ENCODE assay signal across 17 cellular contexts in the genomic region with DNA sequence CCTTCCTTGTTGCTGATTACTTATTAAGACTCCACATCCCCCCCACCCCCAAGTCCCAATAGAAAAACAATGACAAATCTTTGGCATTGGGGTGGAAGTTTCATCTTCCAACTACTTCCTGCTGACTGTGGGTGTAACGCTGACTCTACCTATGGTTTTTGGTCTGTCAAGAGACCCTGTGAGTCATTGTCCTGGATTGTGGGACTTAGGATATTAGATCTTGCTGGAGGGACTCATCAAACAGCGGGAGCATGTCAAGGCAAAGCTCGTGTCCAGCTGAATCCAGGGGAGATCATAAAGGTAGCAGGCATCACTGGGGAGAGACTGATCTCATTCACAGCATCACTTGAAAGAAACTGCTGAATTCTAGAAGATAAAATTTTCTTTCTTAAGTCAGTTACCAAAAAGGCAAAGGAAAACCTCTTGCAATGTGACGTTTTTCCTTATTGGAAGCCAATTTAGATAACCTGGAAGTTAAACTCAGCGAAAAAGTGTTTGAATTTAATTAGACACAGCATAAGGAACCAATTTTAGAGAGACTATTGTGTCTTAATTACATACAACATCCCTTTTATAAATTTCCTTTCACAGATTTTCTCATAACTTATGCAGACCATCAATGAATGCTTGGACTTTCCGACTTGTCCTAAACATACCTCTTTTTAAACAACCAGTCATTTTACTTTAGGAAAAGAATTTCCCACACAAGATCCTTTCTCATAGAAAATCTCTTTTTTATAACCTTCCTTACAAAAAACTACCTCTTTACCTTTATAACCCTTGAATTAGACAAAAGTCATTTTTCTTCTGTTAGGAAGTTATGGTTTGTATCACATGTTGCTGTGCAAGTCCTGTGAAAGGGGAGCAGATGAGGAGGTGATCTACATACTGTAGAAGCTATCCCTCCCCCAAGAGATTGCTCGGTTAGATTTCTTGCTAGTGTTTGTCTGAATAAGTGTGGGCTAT.
DNase-seq lines count a peak whose midpoint lies in the region; ATAC-seq, FAIRE-seq and TF ChIP-seq lines count a peak whose summit lies in the region.
"Had no signal": no experiment of that assay in that cellular context is flagged by ENCODE, and none has a peak within 500 bp of the region (broad histone marks: within the 10 kb centered on the region; RNA-seq: fewer than 3 reads in every experiment).

No MANE protein-coding gene starts in this region.

- in situ Hi-C loops in Caki2 (cut with HindIII; ENCODE audit: low pct_unique_long_range_greater_than_20kb, low sequenced_read_pairs): no loop called here

- intact Hi-C loops in right cardiac atrium (cut with DNase I): no loop called here

- peak; percentile 44 for DNase-seq in Caki2 (ENCODE audit: low read depth)
- DNase-seq in HT1080 (ENCODE audit: low read depth): peak; percentile 72
- peak; percentile 80 for DNase-seq in bronchial epithelial cell (ENCODE audit: low read depth)
- DNase-seq in kidney tubule cell (ENCODE audit: low spot score): peak; percentile 47
- DNase-seq in stimulated activated CD4-positive, alpha-beta T cell treated with anti-CD3 and anti-CD28 coated beads, Interleukin-4, amount 100 ng/mL, for 1 hour: no peak
- no peak for DNase-seq in right cardiac atrium
- DNase-seq: NCI-H1092 treated with DMSO at 0.1 percent for 48 hours, NCI-H1436 treated with DMSO at 0.1 percent for 48 hours, NCI-H1930, NCI-H345, NCI-H524, NCI-H82 had no signal

- H3K27me3 ChIP-seq in bronchial epithelial cell (ENCODE audit: control insufficient read depth, insufficient read depth, low read length) (no peaks in the 10 kb centered on the region), right cardiac atrium (ENCODE audit: control insufficient read depth, insufficient read depth) (no peaks in the 10 kb centered on the region)

- H3K9me3 ChIP-seq in right cardiac atrium (ENCODE audit: control insufficient read depth, low read length): no peaks in the 10 kb centered on the region

- ATAC-seq in right cardiac atrium: no peak
- no peak for ATAC-seq in HG03039 (IDR thresholded peaks at IDR 0.05; ENCODE audit: unreplicated experiment)
- ATAC-seq: Right ventricle myocardium inferior had no signal

- H3K27ac ChIP-seq in right cardiac atrium (ENCODE audit: low read length): no peak overlapping the region

- H3K4me3 ChIP-seq in bronchial epithelial cell (ENCODE audit: low read depth, low read length) (no peak overlapping the region), right cardiac atrium (ENCODE audit: low read length) (no peak overlapping the region)
- H3K4me3 ChIP-seq: HAP-1 had no signal

- H3K36me3 ChIP-seq in bronchial epithelial cell (ENCODE audit: control insufficient read depth, insufficient read depth, low read length): no peaks in the 10 kb centered on the region
- H3K36me3 ChIP-seq: HAP-1 had no signal

- H3K4me1 ChIP-seq in right cardiac atrium (ENCODE audit: control insufficient read depth, insufficient read depth, low read length): no peaks in the 10 kb centered on the region
- H3K4me1 ChIP-seq: HAP-1 had no signal

- no peak for FAIRE-seq in bronchial epithelial cell (lab: Jason Lieb, UNC)
- FAIRE-seq: D721Med, GM12891 had no signal

- 73% methylated on average over 7 of the region's 7 CpGs for WGBS in right cardiac atrium

- no peak for TF ChIP-seq CTCF in bronchial epithelial cell (IDR thresholded peaks at IDR 0.05; ENCODE audit: insufficient read depth, low read length, severe bottlenecking)

Comparison
In these comparisons a context has a peak if more than half of its experiments do, and no peak if none do; other contexts are left out.
1. DNase-seq: peak in Caki2 (single experiment), HT1080 (single experiment), bronchial epithelial cell (single experiment) and kidney tubule cell (single experiment); none in stimulated activated CD4-positive, alpha-beta T cell treated with anti-CD3 and anti-CD28 coated beads, Interleukin-4, amount 100 ng/mL, for 1 hour (single experiment) and right cardiac atrium (0 of 3).